Comparison of ENCODE assay signal across 11 cellular contexts in genomic region chr4:8227771-8228318, GRCh38. TPM values are rescaled to one million over a fixed set of nuclear protein-coding genes. Genes with fewer than 3 reads are reported as not detected.
A peak's percentile ranks its signal among the peaks of the same experiment; 100 is the strongest.
DNase-seq lines count a peak whose midpoint lies in the region; ATAC-seq and TF ChIP-seq lines count a peak whose summit lies in the region.
"Had no signal": no experiment of that assay in that cellular context is flagged by ENCODE, and none has a peak within 500 bp of the region (broad histone marks: within the 10 kb centered on the region; RNA-seq: fewer than 3 reads in every experiment).

No MANE protein-coding gene starts in this region.

- TF ChIP-seq RAD21 in liver (IDR thresholded peaks at IDR 0.05) = no peak

- TF ChIP-seq CTCF in liver (IDR thresholded peaks at IDR 0.05; ENCODE audit: low read depth, low read length, missing input control) = no peak
- no peak for TF ChIP-seq CTCF in GM23338 (conservative IDR thresholded peaks at IDR 0.05; ENCODE audit: low read depth in 2 of 2)
- no peak for TF ChIP-seq CTCF in progenitor cell of endocrine pancreas (IDR thresholded peaks at IDR 0.05; ENCODE audit: unreplicated experiment)

- peak overlapping the region in 1 of 4 donors; percentile 74 for H3K4me3 Mint-ChIP-seq in IgD-negative memory B cell
- H3K4me3 Mint-ChIP-seq in GM23338 = no peak overlapping the region
- H3K4me3 Mint-ChIP-seq in progenitor cell of endocrine pancreas (ENCODE audit: low read depth) = no peak overlapping the region
- H3K4me3 Mint-ChIP-seq: mesothelial cell of epicardium had no signal

- H3K4me1 ChIP-seq in liver (ENCODE audit: control insufficient read depth in 4 of 4, insufficient read depth in 4 of 4, low read length in 3 of 4) = peaks cover 2 to 18% (median 13%) of the 10 kb centered on the region in 4 donors
- H3K4me1 ChIP-seq in GM23338 (ENCODE audit: insufficient read depth) = peaks cover 11% of the 10 kb centered on the region

- H3K27me3 ChIP-seq in liver (ENCODE audit: control insufficient read depth in 4 of 4, insufficient read depth in 4 of 4, low read length in 3 of 4) (no peaks in the 10 kb centered on the region), GM23338 (ENCODE audit: insufficient read depth) (no peaks in the 10 kb centered on the region)

- H3K9me3 Mint-ChIP-seq in IgD-negative memory B cell (no peaks in the 10 kb centered on the region), GM23338 (no peaks in the 10 kb centered on the region), progenitor cell of endocrine pancreas (ENCODE audit: low read depth) (no peaks in the 10 kb centered on the region)
- H3K9me3 Mint-ChIP-seq: activated T-cell treated with anti-CD3 and anti-CD28 coated beads, Interleukin-2, amount 50 U/mL, for 72 hours; mesothelial cell of epicardium had no signal

- no peaks in the 10 kb centered on the region for H3K36me3 Mint-ChIP-seq in IgD-negative memory B cell
- no peaks in the 10 kb centered on the region for H3K36me3 Mint-ChIP-seq in GM23338 (ENCODE audit: low read depth)
- no peaks in the 10 kb centered on the region for H3K36me3 Mint-ChIP-seq in progenitor cell of endocrine pancreas (ENCODE audit: insufficient read depth)

- in situ Hi-C loops in G401 (cut with HindIII; ENCODE audit: low sequenced_read_pairs) = no loop called here

- no peaks in the 10 kb centered on the region for H3K9me3 ChIP-seq in liver (ENCODE audit: control insufficient read depth in 4 of 4, low read length in 3 of 4)

- no peaks in the 10 kb centered on the region for H4K20me1 ChIP-seq in GM23338 (replicated peaks; ENCODE audit: insufficient read depth)

- no peak overlapping the region; the same call in 1 of the 2 replicates for H2AFZ ChIP-seq in GM23338

- peaks cover 13 to 21% (median 14%) of the 10 kb centered on the region in 3 donors for H3K4me1 Mint-ChIP-seq in IgD-negative memory B cell
- H3K4me1 Mint-ChIP-seq in GM23338 = peaks cover 23% of the 10 kb centered on the region
- H3K4me1 Mint-ChIP-seq in progenitor cell of endocrine pancreas (ENCODE audit: low read depth) = peaks cover 18% of the 10 kb centered on the region

- no peak for DNase-seq in substantia nigra (lab: John Stamatoyannopoulos, UW)
- DNase-seq in G401 (ENCODE audit: low spot score) = no peak
- no peak for DNase-seq in GM23338 (ENCODE audit: low spot score)
- DNase-seq in COLO668 (lab: John Stamatoyannopoulos, UW; ENCODE audit: unreplicated experiment) = no peak
- DNase-seq in progenitor cell of endocrine pancreas (ENCODE audit: low spot score, unreplicated experiment) = no peak
- DNase-seq: NCI-H2081 treated with DMSO at 0.1 percent for 48 hours had no signal

- H3K36me3 ChIP-seq in liver (ENCODE audit: control insufficient read depth in 4 of 4, insufficient read depth in 3 of 4, low read depth in 1 of 4, low read length in 3 of 4) (peaks cover 3 to 32% (median 21%) of the 10 kb centered on the region in 4 donors), GM23338 (ENCODE audit: insufficient read depth) (no peaks in the 10 kb centered on the region)

- no peaks in the 10 kb centered on the region for H3F3A ChIP-seq in GM23338 (replicated peaks; ENCODE audit: low read depth)

- H3K27ac Mint-ChIP-seq in IgD-negative memory B cell (peak overlapping the region in 2 of 3 donors; percentile 16 to 88), GM23338 (no peak overlapping the region), progenitor cell of endocrine pancreas (no peak overlapping the region)
- H3K27ac Mint-ChIP-seq: mesothelial cell of epicardium had no signal

- 88% methylated on average over 27 of the region's 27 CpGs for WGBS in liver

- no peak overlapping the region for H3K4me3 ChIP-seq in liver (ENCODE audit: low read depth in 1 of 3, low read length in 3 of 3)
- H3K4me3 ChIP-seq in GM23338 = no peak overlapping the region

- H3K4me2 ChIP-seq in GM23338 = no peak overlapping the region

- no peaks in the 10 kb centered on the region for H3K79me2 ChIP-seq in GM23338 (replicated peaks; ENCODE audit: insufficient read depth)

- no peaks in the 10 kb centered on the region for H3K27me3 Mint-ChIP-seq in IgD-negative memory B cell
- peaks cover 14% of the 10 kb centered on the region for H3K27me3 Mint-ChIP-seq in GM23338 (ENCODE audit: insufficient read depth, low read depth, poor library complexity)
- H3K27me3 Mint-ChIP-seq in progenitor cell of endocrine pancreas = no peaks in the 10 kb centered on the region

- H3K27ac ChIP-seq in angular gyrus (ENCODE audit: low read depth, low read length) (peak overlapping the region; percentile 55), liver (ENCODE audit: low read depth in 1 of 2, low read length in 2 of 2) (peak overlapping the region; percentile 68 to 74), substantia nigra (ENCODE audit: low read depth, low read length, poor library complexity, severe bottlenecking) (peak overlapping the region; percentile 30), GM23338 (ENCODE audit: low read depth) (no peak overlapping the region)

- no peak for ATAC-seq in GM23338

- no peak overlapping the region for H3K9ac ChIP-seq in liver (ENCODE audit: low read depth in 1 of 2, low read length in 2 of 2)

- H3K9me2 ChIP-seq in GM23338 (ENCODE audit: insufficient read depth) = no peaks in the 10 kb centered on the region

TF ChIP-seq in liver, 16 proteins besides CTCF, POLR2A, EP300 and RAD21 (continues in another document):
- TF ChIP-seq SP1 (IDR thresholded peaks at IDR 0.05) = no peak
- no peak for TF ChIP-seq GABPA (IDR thresholded peaks at IDR 0.05 in 1 of 2, conservative IDR thresholded peaks at IDR 0.05 in 1 of 2)
- TF ChIP-seq NR2F2 (IDR thresholded peaks at IDR 0.05) = no peak
- TF ChIP-seq REST (IDR thresholded peaks at IDR 0.05) = no peak

TF ChIP-seq in GM23338, 12 proteins besides CTCF, POLR2A, EP300 and RAD21 (continues in another document):
- TF ChIP-seq JUNB (IDR thresholded peaks at IDR 0.05; ENCODE audit: unreplicated experiment) (no peak), REST (IDR thresholded peaks at IDR 0.05; ENCODE audit: unreplicated experiment) (no peak), EZH2phosphoT487 (IDR thresholded peaks at IDR 0.05; ENCODE audit: unreplicated experiment) (no peak), ETS1 (IDR thresholded peaks at IDR 0.05) (no peak), NANOG (IDR thresholded peaks at IDR 0.05; ENCODE audit: borderline replicate concordance) (no peak), CREB1 (CRISPR knock-in tag; IDR thresholded peaks at IDR 0.05; ENCODE audit: low read depth) (no peak), EZH2 (IDR thresholded peaks at IDR 0.05; ENCODE audit: low read depth, unreplicated experiment) (no peak), ZNF331 (CRISPR knock-in tag; IDR thresholded peaks at IDR 0.05; ENCODE audit: low read depth) (no peak), ZNF114 (CRISPR knock-in tag; IDR thresholded peaks at IDR 0.05) (no peak), STAT1 (IDR thresholded peaks at IDR 0.05; ENCODE audit: unreplicated experiment) (no peak), POLR2AphosphoS5 (IDR thresholded peaks at IDR 0.05; ENCODE audit: low read depth) (no peak)

RNA-seq across cellular contexts. Expression of gene SH3TC1, which starts 28.8 kb away (rescaled TPM):
- polyA plus RNA-seq in IgD-negative memory B cell (39.8 TPM), liver (10 to 100 TPM in 1 of 2 donors, 1 to 10 TPM in 1; 6.5 to 22.8 TPM), GM23338 (2016; fragmentation: Nextera tagmentation; extraction: Ambion mirVana) (not detected in 2 replicates)
- total RNA-seq in liver (10 to 100 TPM; 28.8 to 34.6 TPM), progenitor cell of endocrine pancreas (11.2 and 12.5 TPM in 2 replicates)
- total RNA-seq in G401 (2014; rRNA removed; shearing (Covaris generic)) = not detected in 2 replicates
- 0.07 TPM in 1 of 2 replicates, not detected in the other for total RNA-seq in GM23338 (2014; rRNA removed; shearing (Covaris generic))

RNA-seq across cellular contexts. Expression of gene HTRA3, which starts 41.7 kb away (rescaled TPM):
- polyA plus RNA-seq in IgD-negative memory B cell = not detected
- 1 to 10 TPM; 1.0 to 1.2 TPM for total RNA-seq in liver
- polyA plus RNA-seq in liver = 1 to 10 TPM in 1 of 2 donors, under 1 TPM in 1; 0.36 to 1.1 TPM
- 0.14 TPM in 1 of 2 replicates, not detected in the other for total RNA-seq in G401 (2014; rRNA removed; shearing (Covaris generic))
- total RNA-seq in GM23338 (2014; rRNA removed; shearing (Covaris generic)) = 1.8 and 3.6 TPM in 2 replicates
- 1.3 and 1.4 TPM in 2 replicates for polyA plus RNA-seq in GM23338 (2016; fragmentation: Nextera tagmentation; extraction: Ambion mirVana)
- total RNA-seq in progenitor cell of endocrine pancreas = 0.69 and 0.86 TPM in 2 replicates
- total RNA-seq: activated T-cell treated with anti-CD3 and anti-CD28 coated beads, Interleukin-2, amount 50 U/mL, for 72 hours had no signal

Comparison
In these comparisons a context has a peak if more than half of its experiments do, and no peak if none do; other contexts are left out.
1. H3K27ac Mint-ChIP-seq: peak in IgD-negative memory B cell (2 of 3); none in GM23338 (single experiment) and progenitor cell of endocrine pancreas (single experiment).
2. RNA of gene SH3TC1, which starts 28.8 kb away (total RNA-seq): 28.8 to 34.6 TPM in liver and 11.2 to 12.5 TPM in progenitor cell of endocrine pancreas; 0.07 TPM in GM23338 and not detected in G401; every median in the first group is over 10 times any median in the second.